In genomic region chr3:114452176-114452744, GRCh38 we compare ENCODE assay signal across 11 cellular contexts.
DNase-seq lines count a peak whose midpoint lies in the region; ATAC-seq, FAIRE-seq and TF ChIP-seq lines count a peak whose summit lies in the region.
"Had no signal": no experiment of that assay in that cellular context is flagged by ENCODE, and none has a peak within 500 bp of the region (broad histone marks: within the 10 kb centered on the region; RNA-seq: fewer than 3 reads in every experiment).

No MANE protein-coding gene starts in this region.

- no peaks in the 10 kb centered on the region for H3K79me2 ChIP-seq in HepG2 (ENCODE audit: insufficient read depth, low read length)

- DNase-seq in HepG2 (ENCODE audit: low spot score): no peak
- peak in 4 of 61 donors; percentile 1 to 19 (median 18) for DNase-seq in caudate nucleus (lab: John Stamatoyannopoulos, UW)
- DNase-seq in neural crest cell (ENCODE audit: low read depth, low spot score): no peak
- DNase-seq in activated CD4-positive, alpha-beta T cell treated with anti-CD3 and anti-CD28 coated beads, Interleukin-2, amount 50 U/mL, for 1 hour: no peak
- no peak for DNase-seq in WTC11 (ENCODE audit: low spot score)
- no peak for DNase-seq in activated CD8-positive, alpha-beta memory T cell treated with anti-CD3 and anti-CD28 coated beads, Interleukin-2, amount 10 ng/mL, durations not matched to agents 7 days and 5 days
- no peak for DNase-seq in effector memory CD8-positive, alpha-beta T cell
- DNase-seq: activated CD4-positive, alpha-beta T cell treated with anti-CD3 and anti-CD28 coated beads, Interleukin-2, amount 50 U/mL, for 4 hours; Kasumi-1 had no signal

- no peak for TF ChIP-seq POLR2A in HepG2 (IDR thresholded peaks at IDR 0.05; ENCODE audit: insufficient read depth in 1 of 2, low read depth in 2 of 2, low read length in 2 of 2)

- H3K4me3 ChIP-seq in liver (ENCODE audit: low read depth in 1 of 3, low read length in 3 of 3): no peak overlapping the region
- no peak overlapping the region for H3K4me3 ChIP-seq in HepG2 (replicated peaks in 1 of 3; ENCODE audit: insufficient read depth in 1 of 3, low read depth in 2 of 3, low read length in 3 of 3)

- no peaks in the 10 kb centered on the region for H3K36me3 Mint-ChIP-seq in neural crest cell (ENCODE audit: low read depth)
- H3K36me3 Mint-ChIP-seq in WTC11: no peaks in the 10 kb centered on the region
- no peaks in the 10 kb centered on the region for H3K36me3 Mint-ChIP-seq in activated CD8-positive, alpha-beta memory T cell treated with anti-CD3 and anti-CD28 coated beads, Interleukin-2, amount 10 ng/mL, durations not matched to agents 7 days and 5 days
- H3K36me3 Mint-ChIP-seq in effector memory CD8-positive, alpha-beta T cell (ENCODE audit: insufficient read depth): no peaks in the 10 kb centered on the region

- BruUV-seq in HepG2 (replicated peaks; lab: Mats Ljungman, UMichigan): no TSS peak

- intact Hi-C loops in HepG2 (cut with micrococcal nuclease; ENCODE audit: unreplicated experiment): no loop called here

- no peak for ATAC-seq in HepG2
- no peak for ATAC-seq in WTC11
- no peak for ATAC-seq in activated CD8-positive, alpha-beta memory T cell treated with anti-CD3 and anti-CD28 coated beads, Interleukin-2, amount 10 ng/mL, durations not matched to agents 7 days and 5 days
- no peak for ATAC-seq in effector memory CD8-positive, alpha-beta T cell (replicated peaks)

- TF ChIP-seq EP300 in HepG2 (IDR thresholded peaks at IDR 0.05; ENCODE audit: low read depth in 2 of 2, low read length in 2 of 2) (no peak), HepG2 (CRISPR knock-in tag; IDR thresholded peaks at IDR 0.05; ENCODE audit: borderline replicate concordance) (no peak)

- H3K9me3 Mint-ChIP-seq in neural crest cell: no peaks in the 10 kb centered on the region
- H3K9me3 Mint-ChIP-seq in WTC11: no peaks in the 10 kb centered on the region
- H3K9me3 Mint-ChIP-seq in activated CD8-positive, alpha-beta memory T cell treated with anti-CD3 and anti-CD28 coated beads, Interleukin-2, amount 10 ng/mL, durations not matched to agents 7 days and 5 days (ENCODE audit: low read depth): no peaks in the 10 kb centered on the region
- H3K9me3 Mint-ChIP-seq in effector memory CD8-positive, alpha-beta T cell: no peaks in the 10 kb centered on the region

- no peaks in the 10 kb centered on the region for H3K36me3 ChIP-seq in liver (ENCODE audit: control insufficient read depth in 4 of 4, insufficient read depth in 3 of 4, low read depth in 1 of 4, low read length in 3 of 4)
- H3K36me3 ChIP-seq in HepG2 (replicated peaks in 1 of 2; ENCODE audit: control insufficient read depth in 1 of 2, insufficient read depth in 2 of 2, low read length in 2 of 2): no peaks in the 10 kb centered on the region

- H3K4me2 ChIP-seq in HepG2 (ENCODE audit: low read depth, low read length): no peak overlapping the region

- POLR2A ChIA-PET in HepG2 (lab: Yijun Ruan, JAX): no interaction called here
- POLR2A ChIA-PET in WTC11 (lab: Charles Lee): no interaction called here

- WGBS in liver: 75% methylated on average over 1 of the region's 1 CpG
- 86% methylated on average over 1 of the region's 1 CpG for WGBS in HepG2 (ENCODE audit: low lambda C conversion rate)

- in situ Hi-C loops in HepG2 (cut with HindIII; ENCODE audit: extremely low pct_ligation_motif_present, low pct_unique_long_range_greater_than_20kb): no loop called here

- no peaks in the 10 kb centered on the region for H3K27me3 ChIP-seq in liver (ENCODE audit: control insufficient read depth in 4 of 4, insufficient read depth in 4 of 4, low read length in 3 of 4)
- no peaks in the 10 kb centered on the region for H3K27me3 ChIP-seq in HepG2 (ENCODE audit: control insufficient read depth in 1 of 2, insufficient read depth in 2 of 2, low read length in 2 of 2)

- TF ChIP-seq CTCF in liver (IDR thresholded peaks at IDR 0.05; ENCODE audit: low read depth, low read length, missing input control) (no peak), HepG2 (CRISPR knock-in tag; IDR thresholded peaks at IDR 0.05) (no peak), neural crest cell (conservative IDR thresholded peaks at IDR 0.05) (no peak), WTC11 (IDR thresholded peaks at IDR 0.05) (no peak)

- H3K27me3 Mint-ChIP-seq in neural crest cell (ENCODE audit: low read depth): no peaks in the 10 kb centered on the region
- no peaks in the 10 kb centered on the region for H3K27me3 Mint-ChIP-seq in WTC11 (ENCODE audit: low read depth)
- peaks cover 7% of the 10 kb centered on the region for H3K27me3 Mint-ChIP-seq in activated CD8-positive, alpha-beta memory T cell treated with anti-CD3 and anti-CD28 coated beads, Interleukin-2, amount 10 ng/mL, durations not matched to agents 7 days and 5 days
- H3K27me3 Mint-ChIP-seq in effector memory CD8-positive, alpha-beta T cell: no peaks in the 10 kb centered on the region

- no peak for FAIRE-seq in HepG2 (lab: Jason Lieb, UNC)

- CTCF ChIA-PET in HepG2 (lab: Yijun Ruan, JAX; ENCODE audit: low intra/inter-chr PET ratio, low total read pairs): no interaction called here
- CTCF ChIA-PET in WTC11 (lab: Charles Lee): no interaction called here
- CTCF ChIA-PET in activated CD8-positive, alpha-beta memory T cell treated with anti-CD3 and anti-CD28 coated beads, Interleukin-2, amount 10 ng/mL, durations not matched to agents 7 days and 5 days (lab: Charles Lee): no interaction called here

- H3K9ac ChIP-seq in liver (ENCODE audit: low read depth in 1 of 2, low read length in 2 of 2) (peak overlapping the region in 1 of 2 donors; percentile 21), HepG2 (ENCODE audit: insufficient read depth, low read depth, low read length) (no peak overlapping the region)

- H3K9me3 ChIP-seq in liver (ENCODE audit: control insufficient read depth in 4 of 4, low read length in 3 of 4): no peaks in the 10 kb centered on the region
- H3K9me3 ChIP-seq in HepG2 (ENCODE audit: low read length): no peaks in the 10 kb centered on the region

- no peak overlapping the region for H2AFZ ChIP-seq in HepG2 (ENCODE audit: low read length)

- no peaks in the 10 kb centered on the region for H4K20me1 ChIP-seq in HepG2 (ENCODE audit: insufficient read depth, low read length)

- peak overlapping the region; percentile 72 to 73 for H3K27ac ChIP-seq in liver (ENCODE audit: low read depth in 1 of 2, low read length in 2 of 2)
- H3K27ac ChIP-seq in HepG2 (ENCODE audit: extremely low read length, insufficient read depth, low read length): no peak overlapping the region
- H3K27ac ChIP-seq in caudate nucleus (ENCODE audit: low read depth, low read length): peak overlapping the region; percentile 100
- H3K27ac ChIP-seq: RWPE1 had no signal

- H3K4me1 Mint-ChIP-seq in neural crest cell (peaks cover 20% of the 10 kb centered on the region), WTC11 (peaks cover 28% of the 10 kb centered on the region)
- H3K4me1 Mint-ChIP-seq in activated CD8-positive, alpha-beta memory T cell treated with anti-CD3 and anti-CD28 coated beads, Interleukin-2, amount 10 ng/mL, durations not matched to agents 7 days and 5 days: peaks cover 2% of the 10 kb centered on the region
- H3K4me1 Mint-ChIP-seq in effector memory CD8-positive, alpha-beta T cell (ENCODE audit: low read depth in 2 of 2): peaks cover 5 to 12% of the 10 kb centered on the region in 2 donors

- H3K4me3 Mint-ChIP-seq in neural crest cell (peak overlapping the region; percentile 52), WTC11 (no peak overlapping the region)
- H3K4me3 Mint-ChIP-seq in activated CD8-positive, alpha-beta memory T cell treated with anti-CD3 and anti-CD28 coated beads, Interleukin-2, amount 10 ng/mL, durations not matched to agents 7 days and 5 days: no peak overlapping the region
- no peak overlapping the region for H3K4me3 Mint-ChIP-seq in effector memory CD8-positive, alpha-beta T cell

- H3K4me1 ChIP-seq in liver (ENCODE audit: control insufficient read depth in 4 of 4, insufficient read depth in 4 of 4, low read length in 3 of 4) (peaks cover 4 to 29% (median 14%) of the 10 kb centered on the region in 4 donors), HepG2 (ENCODE audit: insufficient read depth, low read length) (no peaks in the 10 kb centered on the region)

- no peak overlapping the region for H3K27ac Mint-ChIP-seq in neural crest cell (ENCODE audit: unreplicated experiment)
- no peak overlapping the region for H3K27ac Mint-ChIP-seq in WTC11
- no peak overlapping the region for H3K27ac Mint-ChIP-seq in activated CD8-positive, alpha-beta memory T cell treated with anti-CD3 and anti-CD28 coated beads, Interleukin-2, amount 10 ng/mL, durations not matched to agents 7 days and 5 days
- no peak overlapping the region for H3K27ac Mint-ChIP-seq in effector memory CD8-positive, alpha-beta T cell

- no peak for TF ChIP-seq RAD21 in liver (IDR thresholded peaks at IDR 0.05)
- TF ChIP-seq RAD21 in HepG2 (CRISPR knock-in tag; IDR thresholded peaks at IDR 0.05): no peak

TF ChIP-seq in liver, 16 proteins besides CTCF, POLR2A, EP300 and RAD21 (continues in another document):
- TF ChIP-seq HNF4A (conservative IDR thresholded peaks at IDR 0.05) (no peak), EGR1 (IDR thresholded peaks at IDR 0.05; ENCODE audit: low read depth in 2 of 2) (no peak), ATF3 (IDR thresholded peaks at IDR 0.05) (no peak), GABPA (IDR thresholded peaks at IDR 0.05 in 1 of 2, conservative IDR thresholded peaks at IDR 0.05 in 1 of 2) (no peak), FOXA1 (IDR thresholded peaks at IDR 0.05) (no peak)

TF ChIP-seq in HepG2, 621 proteins besides CTCF, POLR2A, EP300 and RAD21 (continues in another document):
- TF ChIP-seq THAP11 (CRISPR knock-in tag; IDR thresholded peaks at IDR 0.05) (no peak), ZBTB8A (CRISPR knock-in tag; IDR thresholded peaks at IDR 0.05; ENCODE audit: borderline replicate concordance, low read depth) (no peak), ZNF816 (CRISPR knock-in tag; IDR thresholded peaks at IDR 0.05; ENCODE audit: borderline replicate concordance) (no peak), ZBTB21 (CRISPR knock-in tag; IDR thresholded peaks at IDR 0.05) (no peak), ZNF101 (CRISPR knock-in tag; IDR thresholded peaks at IDR 0.05; ENCODE audit: borderline replicate concordance, low read depth) (no peak)

TF ChIP-seq in WTC11, 78 proteins besides CTCF, POLR2A, EP300 and RAD21 (continues in another document):
- TF ChIP-seq ZNF138 (CRISPR knock-in tag; conservative IDR thresholded peaks at IDR 0.05) (no peak), RELA (CRISPR knock-in tag; IDR thresholded peaks at IDR 0.05; ENCODE audit: borderline replicate concordance) (no peak), ZNF317 (CRISPR knock-in tag; IDR thresholded peaks at IDR 0.05; ENCODE audit: borderline replicate concordance, low read depth) (no peak), IRF1 (CRISPR knock-in tag; IDR thresholded peaks at IDR 0.05) (no peak), NFATC4 (CRISPR knock-in tag; IDR thresholded peaks at IDR 0.05) (no peak)
